8 cellular contexts compared by ENCODE assay signal in the genomic region with DNA sequence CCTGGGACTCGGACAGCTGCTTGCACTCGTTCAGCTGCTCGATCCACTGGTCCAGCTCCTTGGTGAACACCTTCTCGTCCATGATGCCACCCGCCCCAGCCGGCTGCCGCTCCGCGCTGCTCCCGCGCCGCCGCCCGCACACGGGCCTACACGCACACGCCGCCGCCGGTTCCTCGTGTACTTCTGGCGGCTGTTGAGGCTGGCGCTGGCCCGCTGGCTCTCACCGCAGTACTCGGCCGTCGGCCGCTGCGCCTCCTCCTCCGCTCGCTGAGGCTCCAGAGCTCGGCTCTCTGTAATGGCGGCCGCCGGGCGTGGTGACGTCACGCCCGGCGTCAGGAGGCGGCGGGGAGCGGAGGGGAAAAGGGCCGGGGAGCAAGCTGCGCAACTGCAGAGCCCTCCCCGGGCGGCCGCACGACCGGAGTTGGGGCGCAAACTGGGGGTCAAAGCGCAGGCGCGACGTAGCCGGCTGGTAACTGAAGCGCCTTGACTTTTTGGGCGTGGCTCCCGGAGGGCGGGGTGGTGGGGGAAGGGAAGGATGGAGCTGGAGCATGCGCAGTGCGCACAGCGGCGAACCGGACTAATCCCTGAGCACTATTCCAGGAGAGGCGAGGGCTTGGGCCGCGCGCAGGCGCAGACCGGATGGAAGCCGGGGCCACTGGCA. TPM values are rescaled to one million over a fixed set of nuclear protein-coding genes. Genes with fewer than 3 reads are reported as not detected.
DNase-seq lines count a peak whose midpoint lies in the region; ATAC-seq lines count a peak whose summit lies in the region.

A gene (minus strand): TSS at position 294 of the 661 bp plus-strand sequence. CDS start 212 bp downstream, at position 82.

- H4K20me1 ChIP-seq in BLaER1 treated with 17β-estradiol and CSF1 and Interleukin-3, amounts not matched to agents 10 nM and 100 nM = peaks cover 40 to 49% (median 45%) of the 10 kb centered on the region in 11 experiments

- peak within 1 kb of the TSS; percentile 86 to 100 (median 95) for H3K4me2 ChIP-seq in BLaER1 treated with 17β-estradiol and CSF1 and Interleukin-3, amounts not matched to agents 10 nM and 100 nM

- no peaks in the 10 kb centered on the region for H3K27me3 ChIP-seq in BLaER1 treated with 17β-estradiol and CSF1 and Interleukin-3, amounts not matched to agents 10 nM and 100 nM

- H3K4me3 ChIP-seq in BLaER1 treated with 17β-estradiol and CSF1 and Interleukin-3, amounts not matched to agents 10 nM and 100 nM = peak within 1 kb of the TSS; percentile 81 to 100 (median 97)

- peak within 1 kb of the TSS; percentile 97 to 100 (median 99) for H3K9ac ChIP-seq in BLaER1 treated with 17β-estradiol and CSF1 and Interleukin-3, amounts not matched to agents 10 nM and 100 nM

- ATAC-seq in GM19351 (IDR thresholded peaks at IDR 0.05; ENCODE audit: unreplicated experiment) (peak; percentile 81), HG03521 (IDR thresholded peaks at IDR 0.05; ENCODE audit: unreplicated experiment) (peak; percentile 88), left lobe of liver (peak; percentile 88)

- peaks cover 29 to 42% (median 38%) of the 10 kb centered on the region in 10 experiments for H3K4me1 ChIP-seq in BLaER1 treated with 17β-estradiol and CSF1 and Interleukin-3, amounts not matched to agents 10 nM and 100 nM

- peak; percentile 97 for DNase-seq in NCI-H748 (lab: John Stamatoyannopoulos, UW; ENCODE audit: unreplicated experiment)
- peak; percentile 99 for DNase-seq in activated CD4-positive, alpha-beta T cell treated with anti-CD3 and anti-CD28 coated beads, Interleukin-2, amount 50 U/mL, for 1 hour
- DNase-seq in dedifferentiated amniotic fluid mesenchymal stem cell (ENCODE audit: extremely low spot score) = peak; percentile 98
- DNase-seq in left lobe of liver (ENCODE audit: low spot score) = peak; percentile 100
- peak; percentile 98 for DNase-seq in stimulated activated CD4-positive, alpha-beta T cell treated with anti-CD3 and anti-CD28 coated beads, Interleukin-2, amount 100 ng/mL, for 4 hours (ENCODE audit: low read depth)

- H3K36me3 ChIP-seq in BLaER1 treated with 17β-estradiol and CSF1 and Interleukin-3, amounts not matched to agents 10 nM and 100 nM = peaks cover 11 to 34% (median 23%) of the 10 kb centered on the region in 11 experiments

- peak within 1 kb of the TSS; percentile 98 to 100 (median 99) for H3K27ac ChIP-seq in BLaER1 treated with 17β-estradiol and CSF1 and Interleukin-3, amounts not matched to agents 10 nM and 100 nM

- H3K9me3 ChIP-seq in BLaER1 treated with 17β-estradiol and CSF1 and Interleukin-3, amounts not matched to agents 10 nM and 100 nM (replicated peaks in 1 of 11) = no peaks in the 10 kb centered on the region

RNA-seq across cellular contexts. Expression of the gene that starts here (rescaled TPM):
- total RNA-seq in left lobe of liver = 60.5 TPM

Comparison
In these comparisons a context has a peak if more than half of its experiments do, and no peak if none do; other contexts are left out.
1. Peak in every context shown above with its lines: DNase-seq, ATAC-seq, H3K4me3 ChIP-seq and H3K27ac ChIP-seq.